8 cellular contexts compared by ENCODE assay signal in the genomic region with DNA sequence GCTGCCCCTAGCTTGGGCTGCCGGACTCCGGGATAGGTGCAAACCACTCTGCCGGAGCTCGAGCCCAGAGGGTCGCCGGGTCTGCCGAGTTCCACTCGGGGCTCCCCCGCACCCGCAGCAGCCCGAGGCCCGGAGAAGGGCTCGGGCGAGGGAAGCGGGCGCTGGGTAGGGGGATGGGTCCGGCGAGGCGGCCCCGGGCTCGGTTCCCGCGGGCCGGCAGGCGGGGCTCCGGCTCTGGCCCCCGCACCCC. TPM values are rescaled to one million over a fixed set of nuclear protein-coding genes. Genes with fewer than 3 reads are reported as not detected.
A peak's percentile ranks its signal among the peaks of the same experiment; 100 is the strongest.
DNase-seq lines count a peak whose midpoint lies in the region; ATAC-seq and TF ChIP-seq lines count a peak whose summit lies in the region.

No MANE protein-coding gene starts in this region.

- H3K27me3 Mint-ChIP-seq in CD14-positive monocyte (ENCODE audit: low read depth in 3 of 3), result peaks cover 0 to 1% (median 0%) of the 10 kb centered on the region in 3 donors

- peaks cover 10 to 16% of the 10 kb centered on the region in 2 donors for H3K36me3 Mint-ChIP-seq in CD14-positive monocyte

- peak overlapping the region; percentile 85 to 90 for H3K9ac ChIP-seq in liver (ENCODE audit: low read depth in 1 of 2, low read length in 2 of 2)

- DNase-seq in CD14-positive monocyte (ENCODE audit: low spot score), result no peak
- peak in 1 of 2 donors; percentile 22 for DNase-seq in tibial artery
- no peak for DNase-seq in stimulated activated CD4-positive, alpha-beta T cell treated with anti-CD3 and anti-CD28 coated beads, Interleukin-2, amount 100 ng/mL, for 24 hours
- DNase-seq in UCSD-AML1 (lab: John Stamatoyannopoulos, UW; ENCODE audit: unreplicated experiment), result no peak

- intact Hi-C loops in CD14-positive monocyte (cut with micrococcal nuclease) (loop anchor here in 1 of 2 donors (2.0 to 10.0 kb wide), 2 partner anchors 61 to 201 kb away; no protein-coding TSS in a partner anchor), tibial artery (cut with DNase I; ENCODE audit: low total_unique reads) (loop anchor here (5.0 kb wide), 1 partner anchor 56 kb away; no protein-coding TSS in a partner anchor)

- H3K27ac ChIP-seq in angular gyrus (ENCODE audit: low read depth, low read length) (peak overlapping the region; percentile 97), liver (ENCODE audit: low read depth in 1 of 2, low read length in 2 of 2) (peak overlapping the region; percentile 100), tibial artery (peak overlapping the region; percentile 99 to 100)

- H3K36me3 ChIP-seq in liver (ENCODE audit: control insufficient read depth in 4 of 4, insufficient read depth in 3 of 4, low read depth in 1 of 4, low read length in 3 of 4) (no peaks in the 10 kb centered on the region), tibial artery (peaks cover 0 to 6% (median 0%) of the 10 kb centered on the region in 3 donors)

- no peaks in the 10 kb centered on the region for H3K9me3 ChIP-seq in liver (ENCODE audit: control insufficient read depth in 4 of 4, low read length in 3 of 4)
- no peaks in the 10 kb centered on the region for H3K9me3 ChIP-seq in tibial artery

- peaks cover 43% of the 10 kb centered on the region for H3K4me1 Mint-ChIP-seq in CD14-positive monocyte

- no peak for TF ChIP-seq RAD21 in liver (IDR thresholded peaks at IDR 0.05)

- H3K4me1 ChIP-seq in liver (ENCODE audit: control insufficient read depth in 4 of 4, insufficient read depth in 4 of 4, low read length in 3 of 4) (peaks cover 0 to 15% (median 6%) of the 10 kb centered on the region in 4 donors), tibial artery (peaks cover 0 to 49% (median 18%) of the 10 kb centered on the region in 4 donors)

- H3K4me3 Mint-ChIP-seq in CD14-positive monocyte, result peak overlapping the region; percentile 94

- ATAC-seq in GM19452 (IDR thresholded peaks at IDR 0.05; ENCODE audit: unreplicated experiment) (peak; percentile 30), HG03439 (IDR thresholded peaks at IDR 0.05; ENCODE audit: unreplicated experiment) (peak; percentile 36)

- H3K27ac Mint-ChIP-seq in CD14-positive monocyte, result peak overlapping the region; percentile 88 to 94 (median 90)

- TF ChIP-seq CTCF in CD14-positive monocyte (IDR thresholded peaks at IDR 0.05) (no peak), liver (IDR thresholded peaks at IDR 0.05; ENCODE audit: low read depth, low read length, missing input control) (no peak), tibial artery (IDR thresholded peaks at IDR 0.05) (no peak)

- no peaks in the 10 kb centered on the region for H3K9me3 Mint-ChIP-seq in CD14-positive monocyte

- H3K4me3 ChIP-seq in liver (ENCODE audit: low read depth in 1 of 3, low read length in 3 of 3), result peak overlapping the region; percentile 79 to 96 (median 91)
- H3K4me3 ChIP-seq in tibial artery, result peak overlapping the region; percentile 99

- under 1% methylated on average over 27 of the region's 27 CpGs for WGBS in liver

- H3K27me3 ChIP-seq in liver (ENCODE audit: control insufficient read depth in 4 of 4, insufficient read depth in 4 of 4, low read length in 3 of 4) (no peaks in the 10 kb centered on the region), tibial artery (no peaks in the 10 kb centered on the region)

TF ChIP-seq in liver, 16 proteins besides CTCF, POLR2A, EP300 and RAD21:
- TF ChIP-seq EGR1 (IDR thresholded peaks at IDR 0.05; ENCODE audit: low read depth in 2 of 2), result no peak
- TF ChIP-seq, protein P1, sequence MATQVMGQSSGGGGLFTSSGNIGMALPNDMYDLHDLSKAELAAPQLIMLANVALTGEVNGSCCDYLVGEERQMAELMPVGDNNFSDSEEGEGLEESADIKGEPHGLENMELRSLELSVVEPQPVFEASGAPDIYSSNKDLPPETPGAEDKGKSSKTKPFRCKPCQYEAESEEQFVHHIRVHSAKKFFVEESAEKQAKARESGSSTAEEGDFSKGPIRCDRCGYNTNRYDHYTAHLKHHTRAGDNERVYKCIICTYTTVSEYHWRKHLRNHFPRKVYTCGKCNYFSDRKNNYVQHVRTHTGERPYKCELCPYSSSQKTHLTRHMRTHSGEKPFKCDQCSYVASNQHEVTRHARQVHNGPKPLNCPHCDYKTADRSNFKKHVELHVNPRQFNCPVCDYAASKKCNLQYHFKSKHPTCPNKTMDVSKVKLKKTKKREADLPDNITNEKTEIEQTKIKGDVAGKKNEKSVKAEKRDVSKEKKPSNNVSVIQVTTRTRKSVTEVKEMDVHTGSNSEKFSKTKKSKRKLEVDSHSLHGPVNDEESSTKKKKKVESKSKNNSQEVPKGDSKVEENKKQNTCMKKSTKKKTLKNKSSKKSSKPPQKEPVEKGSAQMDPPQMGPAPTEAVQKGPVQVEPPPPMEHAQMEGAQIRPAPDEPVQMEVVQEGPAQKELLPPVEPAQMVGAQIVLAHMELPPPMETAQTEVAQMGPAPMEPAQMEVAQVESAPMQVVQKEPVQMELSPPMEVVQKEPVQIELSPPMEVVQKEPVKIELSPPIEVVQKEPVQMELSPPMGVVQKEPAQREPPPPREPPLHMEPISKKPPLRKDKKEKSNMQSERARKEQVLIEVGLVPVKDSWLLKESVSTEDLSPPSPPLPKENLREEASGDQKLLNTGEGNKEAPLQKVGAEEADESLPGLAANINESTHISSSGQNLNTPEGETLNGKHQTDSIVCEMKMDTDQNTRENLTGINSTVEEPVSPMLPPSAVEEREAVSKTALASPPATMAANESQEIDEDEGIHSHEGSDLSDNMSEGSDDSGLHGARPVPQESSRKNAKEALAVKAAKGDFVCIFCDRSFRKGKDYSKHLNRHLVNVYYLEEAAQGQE (IDR thresholded peaks at IDR 0.05), result no peak

RNA-seq across cellular contexts. Expression of a gene that starts 0.5 kb away (rescaled TPM):
- polyA plus RNA-seq in CD14-positive monocyte (1 to 10 TPM; 3.5 to 7.0 TPM), liver (1 to 10 TPM; 2.1 to 9.0 TPM)
- total RNA-seq in liver, result 10 to 100 TPM; 21.0 to 24.0 TPM
